15 cellular contexts compared by ENCODE assay signal in genomic region chr4:168337550-168337940, GRCh38.
"Had no signal": no experiment of that assay in that cellular context is flagged by ENCODE, and none has a peak within 500 bp of the region (broad histone marks: within the 10 kb centered on the region; RNA-seq: fewer than 3 reads in every experiment).

No MANE protein-coding gene starts in this region.

- H3K36me3 ChIP-seq: gastroesophageal sphincter, left ventricle myocardium inferior, stomach, thoracic aorta had no signal

- H3K4me1 ChIP-seq: gastroesophageal sphincter, stomach had no signal

- H3K27ac ChIP-seq: coronary artery, gastroesophageal sphincter, left ventricle myocardium inferior, psoas muscle, stomach, thoracic aorta had no signal

- H3K4me3 Mint-ChIP-seq: activated naive CD8-positive, alpha-beta T cell treated with anti-CD3 and anti-CD28 coated beads for 36 hours; nephron had no signal

- H3K27me3 Mint-ChIP-seq: activated naive CD8-positive, alpha-beta T cell treated with anti-CD3 and anti-CD28 coated beads for 36 hours had no signal

- H3K9me3 ChIP-seq: psoas muscle, thoracic aorta had no signal

- H3K4me3 ChIP-seq: coronary artery, gastroesophageal sphincter, left ventricle myocardium inferior, psoas muscle, stomach, thoracic aorta had no signal

- ATAC-seq: gastroesophageal sphincter, psoas muscle, sciatic nerve had no signal

- DNase-seq: activated CD4-positive, alpha-beta T cell treated with anti-CD3 and anti-CD28 coated beads, Interleukin-2, amount 50 U/mL, for 1 hour; activated CD8-positive, alpha-beta memory T cell treated with anti-CD3 and anti-CD28 coated beads for 24 hours; activated naive CD8-positive, alpha-beta T cell treated with anti-CD3 and anti-CD28 coated beads for 36 hours; aorta; central memory CD4-positive, alpha-beta T cell; left ventricle myocardium inferior; mesendoderm; psoas muscle; stimulated activated CD4-positive, alpha-beta T cell treated with anti-CD3 and anti-CD28 coated beads, Interleukin-1b, Interleukin-23, amount 100 ng/mL, for 48 hours; stomach had no signal

- H3K27me3 ChIP-seq: gastroesophageal sphincter, stomach had no signal

- H3K4me1 Mint-ChIP-seq: activated naive CD8-positive, alpha-beta T cell treated with anti-CD3 and anti-CD28 coated beads for 36 hours had no signal

- H3K27ac Mint-ChIP-seq: activated naive CD8-positive, alpha-beta T cell treated with anti-CD3 and anti-CD28 coated beads for 36 hours; nephron had no signal
